In genomic region chr15:62594017-62594416, GRCh38 we compare ENCODE assay signal across 1 cellular context.
TF ChIP-seq lines count a peak whose summit lies in the region.

No MANE protein-coding gene starts in this region.

TF ChIP-seq in HEK293, 187 proteins besides CTCF, POLR2A, EP300 and RAD21 (continued from another document and continues in another):
- TF ChIP-seq TSHZ1 (tag by site-specific recombination; IDR thresholded peaks at IDR 0.05; ENCODE audit: borderline replicate concordance), result peak; percentile 68; the same call in 1 of the 2 replicates
- no peak for TF ChIP-seq ZNF777 (tag by site-specific recombination; IDR thresholded peaks at IDR 0.05; ENCODE audit: borderline replicate concordance)
- no peak for TF ChIP-seq ZNF211 (tag by site-specific recombination; IDR thresholded peaks at IDR 0.05; ENCODE audit: low read depth)
- TF ChIP-seq REST (tag by site-specific recombination; IDR thresholded peaks at IDR 0.05), result no peak
- TF ChIP-seq ZNF513 (tag by site-specific recombination; IDR thresholded peaks at IDR 0.05), result no peak
- TF ChIP-seq ZNF747 (tag by site-specific recombination; IDR thresholded peaks at IDR 0.05), result no peak
- TF ChIP-seq ZNF433 (tag by site-specific recombination; IDR thresholded peaks at IDR 0.05; ENCODE audit: low read depth), result no peak
- peak; percentile 90 for TF ChIP-seq OSR2 (tag by site-specific recombination; IDR thresholded peaks at IDR 0.05)
- TF ChIP-seq ZNF214 (tag by site-specific recombination; IDR thresholded peaks at IDR 0.05; ENCODE audit: borderline replicate concordance), result no peak
- TF ChIP-seq PBX3 (CRISPR knock-in tag; IDR thresholded peaks at IDR 0.05), result no peak
- no peak for TF ChIP-seq ZNF549 (tag by site-specific recombination; IDR thresholded peaks at IDR 0.05)
- TF ChIP-seq ZNF292 (tag by site-specific recombination; IDR thresholded peaks at IDR 0.05; ENCODE audit: borderline replicate concordance, low read depth), result no peak
- no peak for TF ChIP-seq ELK4 (IDR thresholded peaks at IDR 0.05; ENCODE audit: borderline replicate concordance, low read depth, low read length)
- TF ChIP-seq ZNF768 (tag by site-specific recombination; IDR thresholded peaks at IDR 0.05), result no peak
- TF ChIP-seq ZNF510 (tag by site-specific recombination; IDR thresholded peaks at IDR 0.05; ENCODE audit: insufficient replicate concordance), result no peak
- TF ChIP-seq ZNF423 (tag by site-specific recombination; IDR thresholded peaks at IDR 0.05), result no peak
- no peak for TF ChIP-seq ZNF449 (tag by site-specific recombination; IDR thresholded peaks at IDR 0.05)
- no peak for TF ChIP-seq ZNF140 (tag by site-specific recombination; IDR thresholded peaks at IDR 0.05)
- no peak for TF ChIP-seq ZSCAN16 (tag by site-specific recombination; IDR thresholded peaks at IDR 0.05)
- no peak for TF ChIP-seq ZNF776 (tag by site-specific recombination; IDR thresholded peaks at IDR 0.05; ENCODE audit: borderline replicate concordance)
- no peak for TF ChIP-seq ZNF426 (tag by site-specific recombination; IDR thresholded peaks at IDR 0.05)
- TF ChIP-seq ZNF416 (tag by site-specific recombination; IDR thresholded peaks at IDR 0.05), result no peak
- TF ChIP-seq OVOL3 (tag by site-specific recombination; IDR thresholded peaks at IDR 0.05), result no peak; the same call in 1 of the 2 replicates
- TF ChIP-seq SALL2 (tag by site-specific recombination; IDR thresholded peaks at IDR 0.05; ENCODE audit: borderline replicate concordance), result no peak
- peak; percentile 46; the same call in 1 of the 2 replicates for TF ChIP-seq WT1 (tag by site-specific recombination; IDR thresholded peaks at IDR 0.05)
- no peak for TF ChIP-seq ZBTB10 (tag by site-specific recombination; IDR thresholded peaks at IDR 0.05)
- TF ChIP-seq ZNF629 (tag by site-specific recombination; IDR thresholded peaks at IDR 0.05), result 0 out of 2 replicates have a peak, but pooled peaks have one; percentile 39
- no peak for TF ChIP-seq ZNF121 (tag by site-specific recombination; IDR thresholded peaks at IDR 0.05)
- TF ChIP-seq PRDM4 (tag by site-specific recombination; IDR thresholded peaks at IDR 0.05), result peak; percentile 63; the same call in 1 of the 2 replicates
- TF ChIP-seq ZNF626 (tag by site-specific recombination; IDR thresholded peaks at IDR 0.05), result no peak
- peak; percentile 68; the same call in 1 of the 2 replicates for TF ChIP-seq ZNF24 (tag by site-specific recombination; IDR thresholded peaks at IDR 0.05)
- TF ChIP-seq INSM2 (tag by site-specific recombination; IDR thresholded peaks at IDR 0.05), result no peak
- TF ChIP-seq ZBTB49 (tag by site-specific recombination; IDR thresholded peaks at IDR 0.05; ENCODE audit: low read depth), result no peak
- TF ChIP-seq ZNF37A (tag by site-specific recombination; IDR thresholded peaks at IDR 0.05), result no peak
- no peak for TF ChIP-seq ZBTB20 (tag by site-specific recombination; IDR thresholded peaks at IDR 0.05)
